In genomic region chr13:114130708-114131580, GRCh38 we compare ENCODE assay signal across 7 cellular contexts. TPM values are rescaled to one million over a fixed set of nuclear protein-coding genes. Genes with fewer than 3 reads are reported as not detected.
DNase-seq lines count a peak whose midpoint lies in the region; ATAC-seq, FAIRE-seq and TF ChIP-seq lines count a peak whose summit lies in the region.

No MANE protein-coding gene starts in this region.

- no peak for TF ChIP-seq POLR2A in GM12891 (IDR thresholded peaks at IDR 0.05; ENCODE audit: low read depth, low read length)

- H3K27me3 ChIP-seq in skeletal muscle tissue (ENCODE audit: control insufficient read depth in 3 of 3, insufficient read depth in 3 of 3, low read length in 3 of 3), result no peaks in the 10 kb centered on the region

- H3K36me3 Mint-ChIP-seq in immature natural killer cell, result peaks cover 6 to 17% (median 11%) of the 10 kb centered on the region in 3 donors

- no peak for TF ChIP-seq CTCF in cardiac fibroblast (IDR thresholded peaks at IDR 0.05; ENCODE audit: low read depth, low read length)

- FAIRE-seq in GM12891 (lab: Jason Lieb, UNC), result no peak

- no peak for ATAC-seq in HG03039 (IDR thresholded peaks at IDR 0.05; ENCODE audit: unreplicated experiment)

- H3K9ac ChIP-seq in skeletal muscle tissue (ENCODE audit: low read depth in 1 of 3, low read length in 3 of 3), result peak overlapping the region; percentile 89 to 98 (median 94)

- DNase-seq in GM12891 (ENCODE audit: insufficient read length, low spot score), result peak; percentile 60
- DNase-seq in Kasumi-1 (lab: John Stamatoyannopoulos, UW), result peak; percentile 95 to 96
- peak; percentile 69 for DNase-seq in T-helper 22 cell (ENCODE audit: low read depth)
- peak; percentile 69 to 91 for DNase-seq in cardiac fibroblast (ENCODE audit: low read depth in 2 of 2)
- peak; percentile 75 to 84 (median 83) for DNase-seq in immature natural killer cell

- H3K4me3 ChIP-seq in cardiac fibroblast (replicated peaks in 1 of 2; ENCODE audit: low read depth in 2 of 2, low read length in 2 of 2) (peak overlapping the region; percentile 90 to 91), skeletal muscle tissue (ENCODE audit: low read length in 3 of 3) (peak overlapping the region; percentile 76 to 99 (median 93))

- no peaks in the 10 kb centered on the region for H3K9me3 ChIP-seq in skeletal muscle tissue (ENCODE audit: control insufficient read depth in 3 of 3, low read length in 3 of 3)

- H3K4me1 ChIP-seq in skeletal muscle tissue (ENCODE audit: control insufficient read depth in 3 of 3, insufficient read depth in 3 of 3, low read length in 3 of 3), result peaks cover 51 to 66% (median 57%) of the 10 kb centered on the region in 3 donors

- peaks cover 43 to 59% (median 52%) of the 10 kb centered on the region in 3 donors for H3K27me3 Mint-ChIP-seq in immature natural killer cell (ENCODE audit: low read depth in 3 of 3)

- H3K9me3 Mint-ChIP-seq in immature natural killer cell, result peaks cover 0 to 4% (median 0%) of the 10 kb centered on the region in 6 donors

- H3K4me3 Mint-ChIP-seq in immature natural killer cell, result peak overlapping the region; percentile 97 to 100 (median 100)

- H3K4me1 Mint-ChIP-seq in immature natural killer cell, result peaks cover 66 to 76% of the 10 kb centered on the region in 2 donors

- no peaks in the 10 kb centered on the region for H3K36me3 ChIP-seq in skeletal muscle tissue (ENCODE audit: control insufficient read depth in 3 of 3, insufficient read depth in 3 of 3, low read length in 3 of 3)

- H3K27ac ChIP-seq in skeletal muscle tissue (ENCODE audit: low read depth, low read length), result peak overlapping the region; percentile 97

- peak overlapping the region; percentile 95 to 100 (median 98) for H3K27ac Mint-ChIP-seq in immature natural killer cell

TF ChIP-seq in GM12891, 5 proteins besides CTCF, POLR2A, EP300 and RAD21:
- TF ChIP-seq TAF1 (IDR thresholded peaks at IDR 0.05; ENCODE audit: low read depth, low read length) (peak; percentile 48; the same call in 1 of the 2 replicates), PAX5 (IDR thresholded peaks at IDR 0.05; ENCODE audit: insufficient read depth, low read length, severe bottlenecking) (no peak), SPI1 (IDR thresholded peaks at IDR 0.05; ENCODE audit: low read depth, low read length) (peak; percentile 89), POLR2AphosphoS5 (IDR thresholded peaks at IDR 0.05; ENCODE audit: low read depth, low read length) (0 out of 2 replicates have a peak, but pooled peaks have one; percentile 53)
TF ChIP-seq in GM12891: peak in this region for 3.

RNA-seq across cellular contexts. Expression of gene RASA3, which starts 1.5 kb away (rescaled TPM):
- polyA plus RNA-seq in GM12891 (2012; ENCODE audit: low read depth, missing spikeins), result 13.4 TPM
- 100 to 1,000 TPM in 1 of 3 donors, 10 to 100 TPM in 2; 37.4 to 153 (median 64.8) TPM for polyA plus RNA-seq in immature natural killer cell
- 14.1 TPM for total RNA-seq in skeletal muscle tissue

RNA-seq across cellular contexts. Expression of gene CFAP97D2, which starts 48.1 kb away (rescaled TPM):
- not detected for polyA plus RNA-seq in GM12891 (2012; ENCODE audit: low read depth, missing spikeins)
- 1 to 10 TPM in 1 of 3 donors, under 1 TPM in 2; 0.40 to 1.0 (median 0.44) TPM for polyA plus RNA-seq in immature natural killer cell
- total RNA-seq in skeletal muscle tissue, result not detected
